In the genomic region with DNA sequence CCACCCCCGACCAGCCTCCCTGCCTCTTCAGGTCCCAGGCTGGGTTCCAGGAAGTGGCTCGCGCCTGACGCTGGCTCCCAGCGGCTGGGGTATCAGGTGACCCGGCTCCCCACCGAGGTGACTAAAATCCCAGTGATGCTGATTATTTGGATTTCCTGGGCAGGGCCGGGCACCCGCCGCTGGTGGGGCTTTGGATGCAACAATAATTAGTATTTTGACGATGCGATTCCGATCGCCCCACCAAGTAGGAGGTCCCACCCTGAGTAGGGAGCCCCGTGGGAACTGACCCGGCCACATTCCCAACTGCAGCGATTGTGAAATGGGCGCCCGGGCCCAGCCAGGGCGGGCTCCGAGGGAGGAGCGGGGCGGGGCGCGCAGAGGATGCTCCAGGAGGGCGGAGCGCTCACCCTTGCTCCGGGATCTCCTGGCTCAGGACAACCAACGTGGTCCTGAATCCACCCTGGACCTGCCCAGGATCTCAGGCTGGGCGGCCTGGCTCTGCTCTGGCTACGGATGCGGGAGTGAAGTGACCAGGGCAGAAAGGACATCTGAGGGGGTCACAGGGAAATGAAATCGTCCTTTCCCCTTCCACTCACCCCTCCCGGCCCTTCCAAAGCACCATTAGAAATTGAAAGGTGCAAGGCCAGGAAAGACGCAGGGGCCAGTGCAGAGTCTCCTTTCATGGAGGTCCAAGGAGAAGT, we compare ENCODE assay signal across 9 cellular contexts. TPM values are rescaled to one million over a fixed set of nuclear protein-coding genes. Genes with fewer than 3 reads are reported as not detected.
DNase-seq lines count a peak whose midpoint lies in the region; ATAC-seq and TF ChIP-seq lines count a peak whose summit lies in the region.
"Had no signal": no experiment of that assay in that cellular context is flagged by ENCODE, and none has a peak within 500 bp of the region (broad histone marks: within the 10 kb centered on the region; RNA-seq: fewer than 3 reads in every experiment).

No MANE protein-coding gene starts in this region.

- WGBS in transverse colon (ENCODE audit: low coverage in 1 of 2), 2 donors = 17% methylated on average over 3 to 32 of the region's 35 CpGs

- peak overlapping the region in 1 of 4 donors; percentile 21 for H3K4me3 ChIP-seq in transverse colon
- H3K4me3 ChIP-seq: SK-N-MC had no signal

- no peak for TF ChIP-seq CTCF in osteocyte (IDR thresholded peaks at IDR 0.05)
- no peak for TF ChIP-seq CTCF in transverse colon (IDR thresholded peaks at IDR 0.05)

- no peak overlapping the region for H3K27ac ChIP-seq in transverse colon
- H3K27ac ChIP-seq: SK-N-MC had no signal

- H3K9me3 ChIP-seq in transverse colon = no peaks in the 10 kb centered on the region

- no peaks in the 10 kb centered on the region for H3K27me3 Mint-ChIP-seq in osteocyte (ENCODE audit: unreplicated experiment)

- no peak for TF ChIP-seq EP300 in transverse colon (IDR thresholded peaks at IDR 0.05; ENCODE audit: low read depth)

- H3K4me1 Mint-ChIP-seq in osteocyte (ENCODE audit: unreplicated experiment) = peaks cover 41% of the 10 kb centered on the region

- peak overlapping the region; percentile 35 for H3K4me3 Mint-ChIP-seq in osteocyte (ENCODE audit: unreplicated experiment)

- intact Hi-C loops in transverse colon (cut with DNase I; ENCODE audit: low total_unique reads) = no loop called here

- H3K4me1 ChIP-seq in transverse colon = peaks cover 0 to 12% (median 4%) of the 10 kb centered on the region in 4 donors

- peaks cover 36% of the 10 kb centered on the region for H3K27me3 ChIP-seq in transverse colon

- no peak for ATAC-seq in GM18858 (IDR thresholded peaks at IDR 0.05; ENCODE audit: unreplicated experiment)

- in situ Hi-C loops in transverse colon (cut with MboI; ENCODE audit: low pct_ligation_motif_present in 1 of 4, low pct_unique_long_range_greater_than_20kb in 1 of 4, low sequenced_read_pairs in 3 of 4) = loop anchor here in 1 of 4 donors (25.0 kb wide), 1 partner anchor 218 kb away; a partner anchor contains a TSS

- no peak for TF ChIP-seq POLR2A in transverse colon (IDR thresholded peaks at IDR 0.05)

- H3K36me3 ChIP-seq in transverse colon = no peaks in the 10 kb centered on the region

- no peaks in the 10 kb centered on the region for H3K9me3 Mint-ChIP-seq in osteocyte (ENCODE audit: unreplicated experiment)

- DNase-seq in NCI-H146 (lab: John Stamatoyannopoulos, UW) (peak; percentile 36), NCI-H146 treated with DMSO at 0.1 percent for 48 hours (lab: John Stamatoyannopoulos, UW; ENCODE audit: unreplicated experiment) (no peak), SK-N-DZ (ENCODE audit: low spot score) (peak; percentile 19), fibroblast of gingiva (ENCODE audit: low read depth) (peak; percentile 75), osteocyte (ENCODE audit: extremely low spot score, unreplicated experiment) (peak; percentile 84), superior temporal gyrus (ENCODE audit: extremely low spot score) (no peak), transverse colon (no peak)

- no peaks in the 10 kb centered on the region for H3K36me3 Mint-ChIP-seq in osteocyte (ENCODE audit: unreplicated experiment)

- H3K27ac Mint-ChIP-seq in osteocyte (ENCODE audit: unreplicated experiment) = peak overlapping the region; percentile 57

RNA-seq across cellular contexts. Expression of a gene that starts 32.6 kb away (rescaled TPM):
- polyA plus RNA-seq in SK-N-DZ (2014; cell fraction: cytosol; rRNA removed) = not detected in 2 replicates
- 0.05 TPM in 1 of 2 replicates, not detected in the other for polyA plus RNA-seq in SK-N-DZ (2014; cell fraction: nucleus; rRNA removed)
- total RNA-seq in osteocyte (11.0 and 16.1 TPM in 2 replicates), transverse colon (10 to 100 TPM in 1 of 4 donors, 1 to 10 TPM in 3; 6.2 to 16.0 (median 6.6) TPM)

RNA-seq across cellular contexts. Expression of a gene that starts 37.2 kb away (rescaled TPM):
- polyA plus RNA-seq in SK-N-DZ (2014; cell fraction: cytosol; rRNA removed) = 89.6 and 93.7 TPM in 2 replicates
- 61.8 and 76.4 TPM in 2 replicates for polyA plus RNA-seq in SK-N-DZ (2014; cell fraction: nucleus; rRNA removed)
- total RNA-seq in osteocyte = 39.8 and 42.8 TPM in 2 replicates
- 10 to 100 TPM; 16.8 to 31.9 (median 21.1) TPM for total RNA-seq in transverse colon

Comparison
In these comparisons a context has a peak if more than half of its experiments do, and no peak if none do; other contexts are left out.
1. DNase-seq: peak in NCI-H146 (single experiment), SK-N-DZ (single experiment), fibroblast of gingiva (single experiment) and osteocyte (single experiment); none in NCI-H146 treated with DMSO at 0.1 percent for 48 hours (single experiment), superior temporal gyrus (single experiment) and transverse colon (single experiment).